20 cellular contexts compared by ENCODE assay signal in genomic region chr3:32959370-32959769, GRCh38. TPM values are rescaled to one million over a fixed set of nuclear protein-coding genes. Genes with fewer than 3 reads are reported as not detected.
DNase-seq lines count a peak whose midpoint lies in the region; ATAC-seq, FAIRE-seq and TF ChIP-seq lines count a peak whose summit lies in the region.
"Had no signal": no experiment of that assay in that cellular context is flagged by ENCODE, and none has a peak within 500 bp of the region (broad histone marks: within the 10 kb centered on the region; RNA-seq: fewer than 3 reads in every experiment).

No MANE protein-coding gene starts in this region.

- dilution Hi-C loops in IMR-90 (cut with HindIII; ENCODE audit: low sequenced_read_pairs, unreplicated experiment): no loop called here

- H3K9ac ChIP-seq in IMR-90 (ENCODE audit: low read depth, low read length) (no peak overlapping the region), GM12878 (ENCODE audit: control insufficient read depth, insufficient read depth, low read length) (no peak overlapping the region)
- H3K9ac ChIP-seq: parathyroid adenoma had no signal

- peaks cover 74% of the 10 kb centered on the region for H3K4me1 Mint-ChIP-seq in activated CD4-positive, alpha-beta T cell treated with anti-CD3 and anti-CD28 coated beads for 36 hours
- no peaks in the 10 kb centered on the region for H3K4me1 Mint-ChIP-seq in nephron progenitor cell

- H3K4ac ChIP-seq in IMR-90 (ENCODE audit: low read depth, low read length): no peak overlapping the region

- WGBS in IMR-90 (ENCODE audit: extremely low coverage in 2 of 2, insufficient read length in 1 of 2), 2 experiments: no CpG with 5 or more reads among the region's 3 CpGs
- WGBS in GM12878 (ENCODE audit: insufficient coverage, insufficient replicate concordance, low lambda C conversion rate, missing lambda C conversion rate): 49% methylated on average over 3 of the region's 3 CpGs

- ATAC-seq in activated CD4-positive, alpha-beta T cell treated with anti-CD3 and anti-CD28 coated beads for 36 hours: peak; percentile 21
- ATAC-seq in IMR-90 (ENCODE audit: low read depth): peak; percentile 50
- peak; percentile 58 for ATAC-seq in GM12878
- ATAC-seq in left lung: no peak
- ATAC-seq in GM19467 (IDR thresholded peaks at IDR 0.05; ENCODE audit: unreplicated experiment): no peak
- ATAC-seq: mucosa of descending colon had no signal

- H3K18ac ChIP-seq in IMR-90 (ENCODE audit: low read depth, low read length): no peak overlapping the region

- H3K4me3 ChIP-seq in IMR-90 (ENCODE audit: insufficient read depth, low read depth, low read length) (no peak overlapping the region), GM12878 (no peak overlapping the region), left lung (no peak overlapping the region)
- H3K4me3 ChIP-seq: mucosa of descending colon had no signal

- H2BK15ac ChIP-seq in IMR-90 (ENCODE audit: low read depth, low read length): no peak overlapping the region

- no peak overlapping the region for H4K8ac ChIP-seq in IMR-90 (ENCODE audit: low read depth in 2 of 2, low read length in 2 of 2)

- H4K20me1 ChIP-seq in IMR-90 (ENCODE audit: insufficient read depth, low read length): no peaks in the 10 kb centered on the region
- H4K20me1 ChIP-seq in GM12878 (ENCODE audit: control insufficient read depth, insufficient read depth): no peaks in the 10 kb centered on the region

- RAD21 ChIA-PET in GM12878 (lab: Charles Lee; ENCODE audit: unreplicated experiment): interaction anchor here (1.4 kb wide), 1 partner anchor 9 kb away, joined by 3 read pairs; the partner anchor contains the start of gene CCR4

- in situ Hi-C loops in IMR-90 (cut with MboI; ENCODE audit: low sequenced_read_pairs) (loop anchor here (25.0 kb wide), 2 partner anchors 403 to 828 kb away; partner anchors contain the start of gene PDCD6IP), GM12878 (cut with MboI) (loop anchor here (10.0 kb wide), 2 partner anchors 415 to 825 kb away; no protein-coding TSS in a partner anchor)

- no peak for FAIRE-seq in GM12878 (lab: Jason Lieb, UNC)
- FAIRE-seq: kidney, TTC549 had no signal

- no peak for TF ChIP-seq EP300 in GM12878 (IDR thresholded peaks at IDR 0.05; ENCODE audit: borderline replicate concordance in 1 of 2, control insufficient read depth in 1 of 2, low read depth in 2 of 2, low read length in 2 of 2)

- no peak overlapping the region for H4K5ac ChIP-seq in IMR-90 (ENCODE audit: low read depth, low read length)

- SMC1A ChIA-PET in GM12878 (lab: Charles Lee; ENCODE audit: uncharacterized antibody, unreplicated experiment): no interaction called here

- no peak overlapping the region for H4K91ac ChIP-seq in IMR-90 (ENCODE audit: insufficient read depth, low read depth, low read length)

- no peaks in the 10 kb centered on the region for H3K79me2 ChIP-seq in GM12878 (ENCODE audit: control insufficient read depth, insufficient read depth, low read length)
- H3K79me2 ChIP-seq: parathyroid adenoma had no signal

- H3K27ac Mint-ChIP-seq in activated CD4-positive, alpha-beta T cell treated with anti-CD3 and anti-CD28 coated beads for 36 hours: peak overlapping the region; percentile 97
- H3K27ac Mint-ChIP-seq in nephron progenitor cell: no peak overlapping the region

- H2AK9ac ChIP-seq in IMR-90 (replicated peaks; ENCODE audit: low read depth, low read length, poor library complexity): peak overlapping the region; percentile 20

- H3K9me3 ChIP-seq in IMR-90 (ENCODE audit: control insufficient read depth, insufficient read depth, low read length) (no peaks in the 10 kb centered on the region), GM12878 (replicated peaks; ENCODE audit: control insufficient read depth, insufficient read depth, low read length) (no peaks in the 10 kb centered on the region), left lung (no peaks in the 10 kb centered on the region)
- H3K9me3 ChIP-seq: mucosa of descending colon had no signal

- no peak overlapping the region for H2AFZ ChIP-seq in IMR-90 (replicated peaks; ENCODE audit: low read length, poor library complexity)
- no peak overlapping the region for H2AFZ ChIP-seq in GM12878 (ENCODE audit: control insufficient read depth, low read depth, low read length)
- H2AFZ ChIP-seq: parathyroid adenoma had no signal

- no peak overlapping the region for H3K14ac ChIP-seq in IMR-90 (replicated peaks; ENCODE audit: low read depth, low read length)

- no peaks in the 10 kb centered on the region for H3K27me3 Mint-ChIP-seq in activated CD4-positive, alpha-beta T cell treated with anti-CD3 and anti-CD28 coated beads for 36 hours
- H3K27me3 Mint-ChIP-seq in nephron progenitor cell (ENCODE audit: low read depth, poor library complexity): no peaks in the 10 kb centered on the region

- no peak overlapping the region for H2BK20ac ChIP-seq in IMR-90 (ENCODE audit: low read depth, low read length)

- no peaks in the 10 kb centered on the region for H3K36me3 ChIP-seq in IMR-90 (ENCODE audit: control insufficient read depth, insufficient read depth, low read length)
- H3K36me3 ChIP-seq in GM12878 (ENCODE audit: control insufficient read depth in 2 of 2, insufficient read depth in 2 of 2, low read length in 1 of 2): no peaks in the 10 kb centered on the region
- no peaks in the 10 kb centered on the region for H3K36me3 ChIP-seq in left lung

- no peak overlapping the region for H3K56ac ChIP-seq in IMR-90 (ENCODE audit: extremely low read depth, insufficient read depth, low read length)

- H3K4me2 ChIP-seq in IMR-90 (ENCODE audit: low read depth, low read length) (no peak overlapping the region), GM12878 (ENCODE audit: control insufficient read depth, insufficient read depth) (no peak overlapping the region)

- no peaks in the 10 kb centered on the region for H3K9me1 ChIP-seq in IMR-90 (ENCODE audit: insufficient read depth, low read length)

- peaks cover 5% of the 10 kb centered on the region for H3K9me3 Mint-ChIP-seq in activated CD4-positive, alpha-beta T cell treated with anti-CD3 and anti-CD28 coated beads for 36 hours (ENCODE audit: low read depth)
- H3K9me3 Mint-ChIP-seq in nephron progenitor cell: peaks cover 7% of the 10 kb centered on the region

- no peaks in the 10 kb centered on the region for H3K79me1 ChIP-seq in IMR-90 (ENCODE audit: low read depth in 1 of 2, low read length in 2 of 2)

- no peak overlapping the region for H2BK120ac ChIP-seq in IMR-90 (ENCODE audit: low read depth, low read length)

- peaks cover 39% of the 10 kb centered on the region for H3K36me3 Mint-ChIP-seq in activated CD4-positive, alpha-beta T cell treated with anti-CD3 and anti-CD28 coated beads for 36 hours (ENCODE audit: low read depth)
- H3K36me3 Mint-ChIP-seq in nephron progenitor cell (ENCODE audit: low read depth): no peaks in the 10 kb centered on the region

- H3K27me3 ChIP-seq in IMR-90 (ENCODE audit: control insufficient read depth, insufficient read depth, low read length) (peaks cover 17% of the 10 kb centered on the region), GM12878 (replicated peaks in 1 of 2; ENCODE audit: control insufficient read depth in 2 of 2, insufficient read depth in 2 of 2, low read length in 1 of 2) (no peaks in the 10 kb centered on the region), left lung (no peaks in the 10 kb centered on the region)

- peak overlapping the region; percentile 1 for H3K4me3 Mint-ChIP-seq in activated CD4-positive, alpha-beta T cell treated with anti-CD3 and anti-CD28 coated beads for 36 hours
- no peak overlapping the region for H3K4me3 Mint-ChIP-seq in nephron progenitor cell

- intact Hi-C loops in activated CD4-positive, alpha-beta T cell treated with anti-CD3 and anti-CD28 coated beads for 36 hours (cut with DNase I, micrococcal nuclease): loop anchor here in 1 of 2 experiments (10.0 kb wide), 1 partner anchor 835 kb away; the partner anchor contains the start of gene PDCD6IP
- intact Hi-C loops in IMR-90 (cut with micrococcal nuclease) (no loop called here), GM12878 (cut with micrococcal nuclease; ENCODE audit: unreplicated experiment) (no loop called here), left lung (cut with DNase I) (no loop called here)

- H3K27ac ChIP-seq in IMR-90 (ENCODE audit: insufficient read depth, low read length): no peak overlapping the region
- H3K27ac ChIP-seq in GM12878 (ENCODE audit: control insufficient read depth, insufficient read depth): no peak overlapping the region
- no peak overlapping the region for H3K27ac ChIP-seq in left lung
- H3K27ac ChIP-seq: parathyroid adenoma had no signal

- no peak overlapping the region for H2AK5ac ChIP-seq in IMR-90 (ENCODE audit: low read depth, low read length)

- TF ChIP-seq POLR2A in IMR-90 (IDR thresholded peaks at IDR 0.05; ENCODE audit: low read depth, low read length) (no peak), GM12878 (IDR thresholded peaks at IDR 0.05; ENCODE audit: low read depth, low read length) (no peak)

- TF ChIP-seq RAD21 in IMR-90 (IDR thresholded peaks at IDR 0.05; ENCODE audit: low read length) (no peak), GM12878 (IDR thresholded peaks at IDR 0.05; ENCODE audit: insufficient read depth, low read depth, low read length) (no peak)

- CTCF ChIA-PET in activated CD4-positive, alpha-beta T cell treated with anti-CD3 and anti-CD28 coated beads for 36 hours (lab: Charles Lee): interaction anchor here (0.7 to 0.9 kb wide), 3 partner anchors 37 to 426 kb away, joined by 3 to 4 read pairs (median 3); no protein-coding TSS in a partner anchor
- CTCF ChIA-PET in IMR-90 (lab: Yijun Ruan, JAX): interaction anchor here (0.6 to 0.7 kb wide), 2 partner anchors 9 to 45 kb away, joined by 3 read pairs; no protein-coding TSS in a partner anchor
- CTCF ChIA-PET in GM12878 (lab: Yijun Ruan, JAX): interaction anchor here (0.8 to 2.0 kb wide), 3 partner anchors 10 to 131 kb away, joined by 3 to 8 read pairs (median 4); no protein-coding TSS in a partner anchor

- H3K23ac ChIP-seq in IMR-90 (ENCODE audit: low read depth, low read length): no peak overlapping the region

- peak; percentile 43 for DNase-seq in activated CD4-positive, alpha-beta T cell treated with anti-CD3 and anti-CD28 coated beads for 36 hours
- no peak for DNase-seq in activated CD4-positive, alpha-beta T cell treated with anti-CD3 and anti-CD28 coated beads, Interleukin-2, amount 50 U/mL, for 48 hours
- DNase-seq in IMR-90 (no peak), GM12878 (ENCODE audit: low read depth, low spot score) (no peak), nephron progenitor cell (peak; percentile 18), mesenteric fat pad (ENCODE audit: low spot score) (no peak), left lung (no peak)
- DNase-seq: 8988T, amygdala, C1 segment of cervical spinal cord, glutamatergic neuron, kidney, mucosa of descending colon, NCI-H146, SHP77 had no signal

- H3K4me1 ChIP-seq in IMR-90 (ENCODE audit: control insufficient read depth, insufficient read depth, low read length) (peaks cover 2% of the 10 kb centered on the region; the same call in 1 of the 2 replicates), GM12878 (ENCODE audit: control insufficient read depth, insufficient read depth, low read length) (peaks cover 5% of the 10 kb centered on the region), left lung (no peaks in the 10 kb centered on the region)

- TF ChIP-seq CTCF in IMR-90 (conservative IDR thresholded peaks at IDR 0.05; ENCODE audit: low read depth, low read length) (no peak), GM12878 (IDR thresholded peaks at IDR 0.05 in 2 of 3, conservative IDR thresholded peaks at IDR 0.05 in 1 of 3; ENCODE audit: control insufficient read depth in 2 of 3, extremely low read depth in 1 of 3, insufficient read depth in 1 of 3, low read depth in 3 of 3, low read length in 3 of 3) (no peak), nephron progenitor cell (IDR thresholded peaks at IDR 0.05) (no peak), left lung (IDR thresholded peaks at IDR 0.05) (no peak)

- POLR2A ChIA-PET in activated CD4-positive, alpha-beta T cell treated with anti-CD3 and anti-CD28 coated beads for 36 hours (lab: Charles Lee): interaction anchor here (1.4 to 2.3 kb wide), 2 partner anchors 33 to 87 kb away, joined by 4 to 10 read pairs; no protein-coding TSS in a partner anchor
- POLR2A ChIA-PET in IMR-90 (lab: Charles Lee; ENCODE audit: unreplicated experiment) (interaction anchor here (0.6 kb wide), 1 partner anchor 29 kb away, joined by 3 read pairs; no protein-coding TSS in a partner anchor), GM12878 (lab: Charles Lee) (interaction anchor here (0.5 kb wide), 1 partner anchor 114 kb away, joined by 7 read pairs; no protein-coding TSS in a partner anchor)

- BruUV-seq in IMR-90 (replicated peaks; lab: Mats Ljungman, UMichigan): no TSS peak
- no TSS peak for BruUV-seq in GM12878 (replicated peaks; lab: Mats Ljungman, UMichigan)

- no peak overlapping the region for H2BK5ac ChIP-seq in IMR-90 (ENCODE audit: low read depth, low read length, poor library complexity, severe bottlenecking)

RNA-seq across cellular contexts. Expression of gene CCR4, which starts 7.9 kb away (rescaled TPM):
- 10 to 100 TPM; 62.2 to 69.7 TPM for total RNA-seq in activated CD4-positive, alpha-beta T cell treated with anti-CD3 and anti-CD28 coated beads for 36 hours
- total RNA-seq in IMR-90 (2012; rRNA removed) (not detected in 2 replicates), GM12878 (2014; rRNA removed) (12.4 and 13.0 TPM in 2 replicates), GM12878 (2014; rRNA removed; fragmentation: Illumina TruSeq; extraction: Trizol) (10.5 and 10.6 TPM in 2 replicates), GM12878 (2021) (7.9 and 8.6 TPM in 2 replicates), mesenteric fat pad (0.48 TPM), left lung (1 to 10 TPM in 1 of 2 donors, under 1 TPM in 1; 0.87 to 1.2 TPM)
- polyA plus RNA-seq in IMR-90 (2012; rRNA removed) (not detected in 2 replicates), GM12878 (2011; rRNA removed) (0.32 and 0.41 TPM in 2 replicates), GM12878 (2014; fragmentation: Illumina TruSeq; extraction: Trizol) (8.5 TPM in 2 replicates), GM12878 (2014; fragmentation: Nextera tagmentation; extraction: Ambion mirVana) (1 to 10 TPM; 1.0 to 2.9 TPM), GM12878 (2014; rRNA removed) (6.4 and 7.2 TPM in 2 replicates), GM12878 (2016; fragmentation: Nextera tagmentation; extraction: Ambion mirVana) (1 to 10 TPM; 3.1 to 3.3 TPM)
- polyA plus RNA-seq in IMR-90 (2012; cell fraction: cytosol; rRNA removed): not detected in 2 replicates
- not detected in 2 replicates for polyA plus RNA-seq in IMR-90 (2012; cell fraction: nucleus; rRNA removed; ENCODE audit: low replicate concordance)
- total RNA-seq in GM12878 (2013; cell fraction: nucleolus; rRNA removed): 0.23 TPM in 1 of 2 replicates, not detected in the other
- 0.51 TPM for polyA plus RNA-seq in GM12878 (2011; ENCODE audit: low read depth)
- 0.32 and 0.37 TPM in 2 replicates for polyA plus RNA-seq in GM12878 (2011; cell fraction: cytosol; rRNA removed)
- polyA plus RNA-seq in GM12878 (2011; cell fraction: nucleus; rRNA removed): 0.16 and 0.23 TPM in 2 replicates
- polyA plus RNA-seq in GM12878 (2012): 0.41 and 0.62 TPM in 2 replicates
- polyA minus RNA-seq in GM12878 (2011; rRNA and poly(A)+ RNA removed): 0.77 and 1.0 TPM in 2 replicates
- polyA minus RNA-seq in GM12878 (2011; cell fraction: cytosol; rRNA and poly(A)+ RNA removed): 0.40 TPM in 1 of 2 replicates, not detected in the other
- 0.12 and 0.48 TPM in 2 replicates for polyA minus RNA-seq in GM12878 (2011; cell fraction: nucleus; rRNA and poly(A)+ RNA removed)
- total RNA-seq: cerebellum, epithelial cell of proximal tubule had no signal

Comparison
In these comparisons a context has a peak if more than half of its experiments do, and no peak if none do; other contexts are left out.
1. DNase-seq: peak in activated CD4-positive, alpha-beta T cell treated with anti-CD3 and anti-CD28 coated beads for 36 hours (single experiment) and nephron progenitor cell (single experiment); none in activated CD4-positive, alpha-beta T cell treated with anti-CD3 and anti-CD28 coated beads, Interleukin-2, amount 50 U/mL, for 48 hours (0 of 2), IMR-90 (single experiment), GM12878 (single experiment), mesenteric fat pad (single experiment) and left lung (0 of 2).
2. ATAC-seq: peak in activated CD4-positive, alpha-beta T cell treated with anti-CD3 and anti-CD28 coated beads for 36 hours (single experiment), IMR-90 (single experiment) and GM12878 (single experiment); none in left lung (single experiment) and GM19467 (single experiment).
3. RNA of gene CCR4, which starts 7.9 kb away (total RNA-seq): 62.2 to 69.7 TPM in activated CD4-positive, alpha-beta T cell treated with anti-CD3 and anti-CD28 coated beads for 36 hours; 0.23 to 13.0 TPM in GM12878, 0.87 to 1.2 TPM in left lung, 0.48 TPM in mesenteric fat pad (single experiment) and not detected in IMR-90; every median in the first group is over 4 times any median in the second.